Comparison of ENCODE assay signal across 8 cellular contexts in the genomic region with DNA sequence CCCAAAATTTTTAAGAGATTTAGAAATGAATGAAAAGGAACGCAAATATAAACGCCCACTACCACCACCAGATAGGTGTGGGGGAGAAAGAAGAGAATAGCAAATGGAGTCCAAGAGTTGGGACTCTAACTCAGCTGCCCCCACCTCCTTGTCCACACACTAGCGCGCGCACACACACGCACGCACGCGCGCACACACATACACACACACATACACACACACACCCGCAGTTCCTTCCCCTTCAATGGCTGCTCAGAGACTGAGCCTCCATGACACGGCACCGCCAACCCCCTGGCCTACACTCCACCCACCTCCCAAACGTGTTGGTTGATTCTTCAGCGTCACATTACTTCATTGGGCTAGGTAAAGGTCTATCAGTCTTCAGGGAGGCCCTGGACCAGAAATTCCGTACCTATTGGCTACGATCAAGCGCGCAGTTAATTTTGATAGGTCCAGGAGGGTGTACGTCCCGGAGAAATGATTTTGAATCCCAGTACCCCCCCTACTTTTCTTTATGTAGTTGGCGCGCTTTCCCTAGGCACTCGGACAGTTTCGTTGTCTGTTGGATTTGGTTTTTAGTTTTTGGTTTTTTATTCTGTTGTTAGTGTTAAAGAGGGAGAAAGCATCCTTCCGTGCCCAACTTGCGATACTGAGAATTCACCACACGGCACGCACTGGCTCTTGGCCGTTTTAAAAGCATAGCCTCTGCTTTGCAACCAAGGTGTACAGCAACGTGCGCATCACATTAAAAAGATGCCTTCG. TPM values are rescaled to one million over a fixed set of nuclear protein-coding genes. Genes with fewer than 3 reads are reported as not detected.
DNase-seq lines count a peak whose midpoint lies in the region; ATAC-seq, FAIRE-seq and TF ChIP-seq lines count a peak whose summit lies in the region.

A gene (minus strand): TSS at position 261 of the 762 bp plus-strand sequence. CDS start 326 bp downstream, outside the sequence.

- H3K4me2 ChIP-seq in keratinocyte (ENCODE audit: control insufficient read depth, extremely low read depth, insufficient read depth, low read depth, low read length), result peak within 1 kb of the TSS; percentile 97

- H3K27ac ChIP-seq in keratinocyte (ENCODE audit: control insufficient read depth, insufficient read depth, low read length), result peak within 1 kb of the TSS; percentile 94

- H3K4me1 ChIP-seq in keratinocyte (ENCODE audit: control insufficient read depth, extremely low read depth, insufficient read depth, low read length), result peaks cover 16% of the 10 kb centered on the region

- H3K9me3 ChIP-seq in keratinocyte (ENCODE audit: control insufficient read depth, low read depth, low read length), result no peaks in the 10 kb centered on the region

- dilution Hi-C loops in keratinocyte (cut with MboI; ENCODE audit: extremely low pct_ligation_motif_present, low sequenced_read_pairs), result no loop called here

- peak; percentile 17 to 27 (median 24) for TF ChIP-seq CTCF in keratinocyte (optimal IDR thresholded peaks at IDR 0.05 in 1 of 3, IDR thresholded peaks at IDR 0.05 in 1 of 3, conservative IDR thresholded peaks at IDR 0.05 in 1 of 3; ENCODE audit: extremely low read depth in 1 of 3, insufficient read depth in 2 of 3, low read length in 3 of 3)

- DNase-seq in Ammon's horn (ENCODE audit: low spot score) (peak; percentile 99), NCI-H510A (lab: John Stamatoyannopoulos, UW) (peak; percentile 98), cerebellum (ENCODE audit: low spot score) (peak; percentile 99), keratinocyte (ENCODE audit: low read depth, low spot score) (peak; percentile 95)
- peak; percentile 90 for DNase-seq in activated CD4-positive, alpha-beta T cell treated with anti-CD3 and anti-CD28 coated beads for 1 hour
- peak; percentile 78 to 90 for DNase-seq in stimulated activated CD4-positive, alpha-beta T cell treated with anti-CD3 and anti-CD28 coated beads, Interleukin-15, amount 100 ng/mL, for 1 hour (ENCODE audit: low read depth in 1 of 2, low spot score in 1 of 2)

- peak; percentile 73 for FAIRE-seq in keratinocyte (lab: Jason Lieb, UNC)

- H3K36me3 ChIP-seq in keratinocyte (ENCODE audit: control insufficient read depth in 2 of 2, extremely low read depth in 1 of 2, insufficient read depth in 2 of 2, low read length in 2 of 2), result peaks cover 0 to 5% of the 10 kb centered on the region in 2 experiments

- peak; percentile 98 for TF ChIP-seq POLR2A in GM19193 (IDR thresholded peaks at IDR 0.05; ENCODE audit: extremely low read depth, insufficient read depth, insufficient read length)

- H3K9me1 ChIP-seq in keratinocyte (ENCODE audit: control insufficient read depth, extremely low read depth, insufficient read depth, low read length), result no peaks in the 10 kb centered on the region

- H3K79me2 ChIP-seq in keratinocyte (ENCODE audit: control insufficient read depth, insufficient read depth, low read length), result peaks cover 35% of the 10 kb centered on the region

- no peaks in the 10 kb centered on the region for H4K20me1 ChIP-seq in keratinocyte (ENCODE audit: control insufficient read depth, extremely low read depth, insufficient read depth, low read length)

- peak within 1 kb of the TSS; percentile 94 for H3K9ac ChIP-seq in keratinocyte (ENCODE audit: control insufficient read depth, extremely low read depth, insufficient read depth, low read length)

- peak within 1 kb of the TSS; percentile 84 to 99 (median 98) for H3K4me3 ChIP-seq in keratinocyte (ENCODE audit: control insufficient read depth in 2 of 3, extremely low read depth in 1 of 3, insufficient read depth in 2 of 3, low read depth in 1 of 3, low read length in 3 of 3)

- peak; percentile 85 for ATAC-seq in HG03439 (IDR thresholded peaks at IDR 0.05; ENCODE audit: unreplicated experiment)

- no peaks in the 10 kb centered on the region for H3K27me3 ChIP-seq in keratinocyte (ENCODE audit: control insufficient read depth, extremely low read depth, insufficient read depth, low read length)

- H2AFZ ChIP-seq in keratinocyte (ENCODE audit: control insufficient read depth, low read length), result peak within 1 kb of the TSS; percentile 83

RNA-seq across cellular contexts. Expression of the gene that starts here (rescaled TPM):
- 31.6 TPM for total RNA-seq in cerebellum
- polyA plus RNA-seq in keratinocyte, result 6.1 to 18.9 TPM (median 9.2 TPM) in 3 replicates
- polyA plus RNA-seq in keratinocyte (2011; ENCODE audit: low read depth), result 30.5 TPM
- polyA plus RNA-seq in keratinocyte (2011; cell fraction: cytosol; rRNA removed), result 6.5 and 10.5 TPM in 2 replicates
- 4.3 and 8.0 TPM in 2 replicates for polyA plus RNA-seq in keratinocyte (2011; cell fraction: nucleus; rRNA removed)
- polyA plus RNA-seq in keratinocyte (2012; ENCODE audit: low replicate concordance), result 9.5 and 31.9 TPM in 2 replicates
- polyA minus RNA-seq in keratinocyte, result 3.0 to 7.8 TPM (median 5.6 TPM) in 3 replicates
- 5.8 TPM for polyA minus RNA-seq in keratinocyte (2011; cell fraction: cytosol; rRNA and poly(A)+ RNA removed)
- polyA minus RNA-seq in keratinocyte (2011; cell fraction: nucleus; rRNA and poly(A)+ RNA removed), result 2.5 and 5.0 TPM in 2 replicates

Comparison
In these comparisons a context has a peak if more than half of its experiments do, and no peak if none do; other contexts are left out.
1. Peak in every context shown above with its lines: DNase-seq, ATAC-seq, H3K4me3 ChIP-seq and H3K27ac ChIP-seq.